Comparison of ENCODE assay signal across 8 cellular contexts in the genomic region with DNA sequence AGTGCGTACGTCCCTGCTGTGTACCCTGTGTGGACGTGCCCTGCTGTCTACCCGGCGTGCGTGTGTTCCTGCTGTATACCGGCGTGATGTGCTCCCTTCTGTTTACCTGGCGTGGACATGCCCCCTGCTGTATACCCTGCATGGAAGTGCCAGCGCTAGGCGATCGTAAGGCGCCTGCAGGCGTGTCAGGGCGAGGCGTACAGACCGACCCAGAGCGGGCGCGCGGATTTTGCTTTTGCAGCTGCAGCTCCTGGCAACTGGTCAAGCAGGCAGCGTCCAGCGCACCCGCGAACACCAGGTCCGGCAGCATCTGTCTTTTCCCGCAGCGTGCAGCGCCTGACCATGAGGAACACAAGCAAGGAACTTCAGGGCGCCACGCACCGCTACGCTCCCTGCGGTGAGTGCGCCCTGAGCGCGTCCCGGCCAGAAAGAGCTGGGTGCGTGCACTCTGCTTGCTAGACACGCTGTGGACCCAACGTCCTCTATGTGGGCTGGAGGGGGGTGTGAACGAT. TPM values are rescaled to one million over a fixed set of nuclear protein-coding genes. Genes with fewer than 3 reads are reported as not detected.
DNase-seq lines count a peak whose midpoint lies in the region; ATAC-seq and TF ChIP-seq lines count a peak whose summit lies in the region.
"Had no signal": no experiment of that assay in that cellular context is flagged by ENCODE, and none has a peak within 500 bp of the region (broad histone marks: within the 10 kb centered on the region; RNA-seq: fewer than 3 reads in every experiment).

No MANE protein-coding gene starts in this region.

- no peak overlapping the region for H3K27ac ChIP-seq in duodenal mucosa (ENCODE audit: low read depth, low read length)
- H3K27ac ChIP-seq in vagina, result no peak overlapping the region

- no peaks in the 10 kb centered on the region for H3K36me3 Mint-ChIP-seq in mesothelial cell of epicardium

- peak overlapping the region; percentile 28 for H3K27ac Mint-ChIP-seq in mesothelial cell of epicardium

- no peak for TF ChIP-seq POLR2A in vagina (IDR thresholded peaks at IDR 0.05)

- intact Hi-C loops in vagina (cut with DNase I), result no loop called here

- H3K4me3 ChIP-seq in duodenal mucosa (ENCODE audit: low read depth in 1 of 2, low read length in 2 of 2) (peak overlapping the region; percentile 81 to 84), vagina (peak overlapping the region; percentile 36 to 46)

- peaks cover 73% of the 10 kb centered on the region for H3K27me3 Mint-ChIP-seq in mesothelial cell of epicardium (ENCODE audit: low read depth)

- peak; percentile 7 for ATAC-seq in GM18907 (IDR thresholded peaks at IDR 0.05; ENCODE audit: unreplicated experiment)
- ATAC-seq in HG03175 (IDR thresholded peaks at IDR 0.05; ENCODE audit: unreplicated experiment), result no peak

- H3K4me1 ChIP-seq in duodenal mucosa (ENCODE audit: control insufficient read depth in 1 of 2, insufficient read depth in 2 of 2, low read length in 2 of 2) (peaks cover 8 to 10% of the 10 kb centered on the region in 2 donors), vagina (peaks cover 15% of the 10 kb centered on the region)

- no peaks in the 10 kb centered on the region for H3K36me3 ChIP-seq in duodenal mucosa (ENCODE audit: control insufficient read depth in 1 of 2, insufficient read depth in 2 of 2, low read length in 2 of 2)
- H3K36me3 ChIP-seq in vagina, result no peaks in the 10 kb centered on the region

- TF ChIP-seq CTCF in mesothelial cell of epicardium (IDR thresholded peaks at IDR 0.05; ENCODE audit: unreplicated experiment) (no peak), vagina (IDR thresholded peaks at IDR 0.05) (no peak)

- H3K9ac ChIP-seq in duodenal mucosa (ENCODE audit: low read depth in 1 of 2, low read length in 2 of 2), result peak overlapping the region in 1 of 2 donors; percentile 51

- peak; percentile 8 for DNase-seq in NCI-H2196 treated with DMSO at 0.1 percent for 48 hours (lab: John Stamatoyannopoulos, UW; ENCODE audit: unreplicated experiment)
- no peak for DNase-seq in mesothelial cell of epicardium (ENCODE audit: low spot score in 2 of 2, unreplicated experiment in 2 of 2)
- DNase-seq in vagina (ENCODE audit: extremely low spot score in 2 of 2), result no peak
- DNase-seq in DMS79 treated with DMSO at 0.1 percent for 48 hours (lab: John Stamatoyannopoulos, UW), result no peak

- H3K4me3 Mint-ChIP-seq in mesothelial cell of epicardium, result peak overlapping the region; percentile 68

- H3K9me3 Mint-ChIP-seq in mesothelial cell of epicardium, result no peaks in the 10 kb centered on the region

- H3K4me1 Mint-ChIP-seq in mesothelial cell of epicardium, result peaks cover 6% of the 10 kb centered on the region

- H3K27me3 ChIP-seq in duodenal mucosa (ENCODE audit: control insufficient read depth in 1 of 2, insufficient read depth in 2 of 2, low read length in 2 of 2), result peaks cover 16% of the 10 kb centered on the region in 2 donors
- H3K27me3 ChIP-seq in vagina, result no peaks in the 10 kb centered on the region

- H3K9me3 ChIP-seq in duodenal mucosa (ENCODE audit: control insufficient read depth in 1 of 2, low read length in 2 of 2) (no peaks in the 10 kb centered on the region), vagina (no peaks in the 10 kb centered on the region)

RNA-seq across cellular contexts. Expression of a gene that starts 0.7 kb away (rescaled TPM):
- not detected in 3 replicates for total RNA-seq in mesothelial cell of epicardium
- not detected for total RNA-seq in vagina

RNA-seq across cellular contexts. Expression of a gene that starts 7.1 kb away (rescaled TPM):
- not detected in 3 replicates for total RNA-seq in mesothelial cell of epicardium
- not detected for total RNA-seq in vagina
- total RNA-seq: subcutaneous adipose tissue had no signal

RNA-seq across cellular contexts. Expression of a gene that starts 53.0 kb away (rescaled TPM):
- total RNA-seq in mesothelial cell of epicardium (4.3 to 5.0 TPM (median 4.4 TPM) in 3 replicates), vagina (79.8 TPM)

RNA-seq across cellular contexts. Expression of a gene that starts 56.6 kb away (rescaled TPM):
- total RNA-seq in mesothelial cell of epicardium (36.0 to 39.7 TPM (median 37.1 TPM) in 3 replicates), vagina (28.5 TPM)

Comparison
In these comparisons a context has a peak if more than half of its experiments do, and no peak if none do; other contexts are left out.
1. RNA of a gene that starts 53.0 kb away (total RNA-seq): 79.8 TPM in vagina (single experiment); 4.3 to 5.0 TPM in mesothelial cell of epicardium; every median in the first group is over 10 times any median in the second.